In genomic region chr17:19365833-19366636, GRCh38 we compare ENCODE assay signal across 17 cellular contexts. TPM values are rescaled to one million over a fixed set of nuclear protein-coding genes. Genes with fewer than 3 reads are reported as not detected.
"Had no signal": no experiment of that assay in that cellular context is flagged by ENCODE, and none has a peak within 500 bp of the region (broad histone marks: within the 10 kb centered on the region; RNA-seq: fewer than 3 reads in every experiment).

No MANE protein-coding gene starts in this region.

- H3K9me3 Mint-ChIP-seq: central memory CD8-positive, alpha-beta T cell had no signal

- H3K9me3 ChIP-seq: gastrocnemius medialis, tibial artery had no signal

- H3K27ac Mint-ChIP-seq: activated naive CD8-positive, alpha-beta T cell had no signal

- DNase-seq: activated CD4-positive, CD25-positive, alpha-beta regulatory T cell treated with anti-CD3 and anti-CD28 coated beads, Interleukin-2, amount 50 U/mL, for 72 hours; activated gamma-delta T cell; brain microvascular endothelial cell; gastrocnemius medialis; head of caudate nucleus; stimulated activated naive CD8-positive, alpha-beta T cell treated with anti-CD3 and anti-CD28 coated beads, Interleukin-15, Interleukin-2, amounts not matched to agents 100 U/mL and 50 U/mL, for 24 hours; SW 1271; T-helper 2 cell had no signal

- H3K27me3 Mint-ChIP-seq: activated naive CD8-positive, alpha-beta T cell; central memory CD8-positive, alpha-beta T cell had no signal

- H3K36me3 Mint-ChIP-seq: activated naive CD8-positive, alpha-beta T cell had no signal

- H3K4me3 Mint-ChIP-seq: activated naive CD8-positive, alpha-beta T cell; central memory CD8-positive, alpha-beta T cell had no signal

- ATAC-seq: esophagus mucosa; gastrocnemius medialis; left ventricle myocardium superior; stimulated activated naive CD8-positive, alpha-beta T cell treated with anti-CD3 and anti-CD28 coated beads, Interleukin-15, Interleukin-2, amounts not matched to agents 100 U/mL and 50 U/mL, for 24 hours had no signal

- H3K27me3 ChIP-seq: brain microvascular endothelial cell, gastrocnemius medialis, tibial artery had no signal

- H3K4me3 ChIP-seq: coronary artery, gastrocnemius medialis, tibial artery had no signal

- H3K27ac ChIP-seq: brain microvascular endothelial cell, coronary artery, gastrocnemius medialis, tibial artery, VCaP had no signal

RNA-seq across cellular contexts. Expression of gene MFAP4, which starts 21.0 kb away (rescaled TPM):
- total RNA-seq: mononuclear cell had no signal

RNA-seq across cellular contexts. Expression of gene RNF112, which starts 45.0 kb away (rescaled TPM):
- total RNA-seq: renal cortical epithelial cell had no signal
